Comparison of ENCODE assay signal across 28 cellular contexts in the genomic region with DNA sequence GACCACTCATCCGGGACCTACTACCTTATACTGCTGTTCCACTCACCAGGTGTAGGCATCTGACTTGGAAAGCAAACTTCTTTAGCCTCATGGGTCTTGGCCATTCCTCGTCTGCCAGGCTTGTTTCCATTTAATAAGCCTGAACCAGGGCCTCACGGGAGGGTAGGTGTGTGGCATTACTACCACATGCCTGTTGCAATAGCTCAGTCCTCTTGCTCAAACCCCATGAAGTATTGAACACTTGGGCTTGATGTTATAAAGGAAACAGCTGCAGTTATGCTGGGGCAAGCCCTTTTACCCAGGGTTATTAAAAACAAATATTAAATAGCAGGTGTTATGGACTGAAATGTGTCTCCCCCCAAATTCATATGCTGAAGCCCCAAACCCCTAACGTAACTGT.
"Had no signal": no experiment of that assay in that cellular context is flagged by ENCODE, and none has a peak within 500 bp of the region (broad histone marks: within the 10 kb centered on the region; RNA-seq: fewer than 3 reads in every experiment).

No MANE protein-coding gene starts in this region.

- H3K27ac ChIP-seq: brain microvascular endothelial cell, coronary artery, dorsolateral prefrontal cortex, esophagus muscularis mucosa, foreskin keratinocyte, gastrocnemius medialis, heart left ventricle had no signal

- H3K4me3 ChIP-seq: coronary artery, dorsolateral prefrontal cortex, esophagus muscularis mucosa, gastrocnemius medialis, heart left ventricle had no signal

- H3K9me3 ChIP-seq: esophagus muscularis mucosa, gastrocnemius medialis, heart left ventricle had no signal

- DNase-seq: activated CD4-positive, alpha-beta memory T cell treated with anti-CD3 and anti-CD28 coated beads for 36 hours; activated CD4-positive, alpha-beta T cell treated with anti-CD3 and anti-CD28 coated beads for 36 hours; activated CD4-positive, alpha-beta T cell treated with anti-CD3 and anti-CD28 coated beads, Interleukin-2, amount 10 ng/mL, durations not matched to agents 24 days and 14 days; activated CD4-positive, CD25-positive, alpha-beta regulatory T cell; activated CD4-positive, CD25-positive, alpha-beta regulatory T cell treated with anti-CD3 and anti-CD28 coated beads, Interleukin-2, amount 50 U/mL, for 72 hours; activated CD8-positive, alpha-beta memory T cell treated with anti-CD3 and anti-CD28 coated beads, Interleukin-2, amount 10 ng/mL, durations not matched to agents 7 days and 5 days; activated CD8-positive, alpha-beta memory T cell treated with anti-CD3 and anti-CD28 coated beads, Interleukin-2, amount 50 U/mL, for 4 hours; activated CD8-positive, alpha-beta T cell treated with anti-CD3 and anti-CD28 coated beads, Interleukin-2, amount 10 ng/mL, durations not matched to agents 7 days and 5 days; activated effector memory CD4-positive, alpha-beta T cell treated with anti-CD3 and anti-CD28 coated beads, Interleukin-2, amount 50 U/mL, for 16 hours; activated naive CD4-positive, alpha-beta T cell treated with anti-CD3 and anti-CD28 coated beads, Interleukin-2, amount 10 ng/mL, durations not matched to agents 7 days and 5 days; activated naive CD8-positive, alpha-beta T cell treated with anti-CD3 and anti-CD28 coated beads, Interleukin-2, amount 10 ng/mL, durations not matched to agents 7 days and 5 days; activated T-cell treated with anti-CD3 and anti-CD28 coated beads, Interleukin-2, amount 50 U/mL, for 1 hour; activated T-cell treated with anti-CD3 and anti-CD28 coated beads, Interleukin-2, amount 50 U/mL, for 48 hours; amniotic stem cell; anterior cingulate cortex; brain microvascular endothelial cell; dorsolateral prefrontal cortex; effector memory CD8-positive, alpha-beta T cell; erythroblast; foreskin keratinocyte; gastrocnemius medialis; glutamatergic neuron; heart left ventricle; T-helper 1 cell; T-helper 17 cell; T1000 had no signal

- H3K4me1 ChIP-seq: esophagus muscularis mucosa, foreskin keratinocyte, gastrocnemius medialis, heart left ventricle had no signal

- H3K36me3 ChIP-seq: esophagus muscularis mucosa, gastrocnemius medialis had no signal

- H3K27me3 ChIP-seq: brain microvascular endothelial cell, dorsolateral prefrontal cortex, esophagus muscularis mucosa, foreskin keratinocyte, gastrocnemius medialis, heart left ventricle had no signal
